In the genomic region with DNA sequence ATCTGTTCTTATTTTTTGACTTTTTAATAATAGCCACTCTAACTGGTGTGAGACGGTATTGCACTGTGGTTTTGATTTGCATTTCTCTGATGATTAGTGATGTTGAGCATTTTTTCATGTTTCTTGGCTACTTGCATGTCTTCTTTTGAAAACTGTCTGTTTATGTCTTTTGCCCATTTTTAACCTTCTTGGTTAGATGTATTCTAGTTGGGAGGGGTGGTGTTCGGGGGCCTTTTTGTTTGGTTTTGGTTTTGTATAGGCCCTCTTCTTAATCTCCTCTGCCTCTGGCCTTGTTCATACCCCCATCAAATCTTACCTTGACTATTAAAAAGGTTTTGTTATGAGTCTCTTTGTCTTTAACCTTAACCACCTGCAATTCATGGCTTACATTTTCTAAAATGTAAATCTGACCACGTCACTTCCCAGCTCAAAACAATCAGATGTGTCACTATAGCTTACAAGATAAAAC, we compare ENCODE assay signal across 28 cellular contexts.
A peak's percentile ranks its signal among the peaks of the same experiment; 100 is the strongest.
DNase-seq lines count a peak whose midpoint lies in the region; ATAC-seq, FAIRE-seq and TF ChIP-seq lines count a peak whose summit lies in the region.
"Had no signal": no experiment of that assay in that cellular context is flagged by ENCODE, and none has a peak within 500 bp of the region (broad histone marks: within the 10 kb centered on the region; RNA-seq: fewer than 3 reads in every experiment).

No MANE protein-coding gene starts in this region.

- H3K4me3 Mint-ChIP-seq in type B pancreatic cell: no peak overlapping the region
- H3K4me3 Mint-ChIP-seq: activated naive CD4-positive, alpha-beta T cell treated with anti-CD3 and anti-CD28 coated beads for 36 hours; activated T-cell treated with anti-CD3 and anti-CD28 coated beads, Interleukin-2, amount 50 U/mL, for 24 hours; natural killer cell had no signal

- no peaks in the 10 kb centered on the region for H3K36me3 ChIP-seq in DOHH2 (ENCODE audit: control insufficient read depth, low read length)
- no peaks in the 10 kb centered on the region for H3K36me3 ChIP-seq in OCI-LY3 (replicated peaks; ENCODE audit: low read depth, low read length)
- H3K36me3 ChIP-seq: heart right ventricle, pancreas, thoracic aorta had no signal

- TF ChIP-seq CTCF in DOHH2 (IDR thresholded peaks at IDR 0.05; ENCODE audit: low read depth, low read length, poor library complexity, severe bottlenecking): no peak
- no peak for TF ChIP-seq CTCF in OCI-LY3 (IDR thresholded peaks at IDR 0.05; ENCODE audit: low read depth, low read length)
- no peak for TF ChIP-seq CTCF in type B pancreatic cell (conservative IDR thresholded peaks at IDR 0.05)

- H3K4me1 ChIP-seq in DOHH2 (ENCODE audit: control insufficient read depth, low read length): peaks cover 9% of the 10 kb centered on the region
- peaks cover 9% of the 10 kb centered on the region for H3K4me1 ChIP-seq in OCI-LY3 (ENCODE audit: low read length)
- H3K4me1 ChIP-seq: heart right ventricle, pancreas had no signal

- H3K27me3 Mint-ChIP-seq in type B pancreatic cell: no peaks in the 10 kb centered on the region

- H3K9me2 ChIP-seq in DOHH2 (replicated peaks; ENCODE audit: control insufficient read depth, low read length): no peaks in the 10 kb centered on the region

- peak overlapping the region; percentile 2; the same call in 1 of the 2 replicates for H2AFZ ChIP-seq in OCI-LY3 (ENCODE audit: low read depth, low read length)

- no peaks in the 10 kb centered on the region for H3K36me3 Mint-ChIP-seq in type B pancreatic cell
- H3K36me3 Mint-ChIP-seq: natural killer cell had no signal

- H3K27me3 ChIP-seq in DOHH2 (ENCODE audit: control insufficient read depth, low read length): no peaks in the 10 kb centered on the region
- no peaks in the 10 kb centered on the region for H3K27me3 ChIP-seq in OCI-LY3 (ENCODE audit: low read depth, low read length)
- H3K27me3 ChIP-seq: heart right ventricle, pancreas had no signal

- H4K20me1 ChIP-seq in DOHH2 (ENCODE audit: control insufficient read depth, insufficient read depth, low read depth, low read length) (no peaks in the 10 kb centered on the region), OCI-LY3 (ENCODE audit: insufficient read depth, low read length) (no peaks in the 10 kb centered on the region)

- ATAC-seq in HG02798 (IDR thresholded peaks at IDR 0.05; ENCODE audit: poor library complexity, unreplicated experiment) (peak; percentile 52), HG03469 (IDR thresholded peaks at IDR 0.05; ENCODE audit: unreplicated experiment) (no peak)
- ATAC-seq: heart right ventricle, natural killer cell, pancreas, sciatic nerve had no signal

- H3K9me3 ChIP-seq in DOHH2 (ENCODE audit: control insufficient read depth, insufficient read depth, low read length): no peaks in the 10 kb centered on the region
- no peaks in the 10 kb centered on the region for H3K9me3 ChIP-seq in OCI-LY3 (ENCODE audit: insufficient read depth, low read length)
- H3K9me3 ChIP-seq: heart right ventricle, pancreas, thoracic aorta had no signal

- H3K27ac ChIP-seq in DOHH2 (ENCODE audit: low read depth, low read length) (no peak overlapping the region), OCI-LY3 (ENCODE audit: low read length) (no peak overlapping the region)
- H3K27ac ChIP-seq: heart right ventricle, HL-60, pancreas, thoracic aorta had no signal

- 0 out of 2 replicates have a peak overlapping the region, but pooled peaks have one; percentile 2 for H3K4me3 ChIP-seq in DOHH2 (ENCODE audit: low read length)
- H3K4me3 ChIP-seq in OCI-LY3 (ENCODE audit: low read length): no peak overlapping the region
- H3K4me3 ChIP-seq: heart right ventricle, pancreas, thoracic aorta had no signal

- H3K27ac Mint-ChIP-seq in type B pancreatic cell: no peak overlapping the region
- H3K27ac Mint-ChIP-seq: activated naive CD4-positive, alpha-beta T cell treated with anti-CD3 and anti-CD28 coated beads for 36 hours; activated T-cell treated with anti-CD3 and anti-CD28 coated beads, Interleukin-2, amount 50 U/mL, for 24 hours; natural killer cell had no signal

- FAIRE-seq in GM18507 (lab: Jason Lieb, UNC) (peak; percentile 71), frontal cortex (lab: Jason Lieb, UNC) (no peak)
- FAIRE-seq: endothelial cell of umbilical vein, pancreas had no signal

- H3K4me1 Mint-ChIP-seq in type B pancreatic cell (ENCODE audit: unreplicated experiment): no peaks in the 10 kb centered on the region
- H3K4me1 Mint-ChIP-seq: natural killer cell had no signal

- H3K79me2 ChIP-seq in DOHH2 (ENCODE audit: control insufficient read depth, low read length) (no peaks in the 10 kb centered on the region), OCI-LY3 (ENCODE audit: low read length) (no peaks in the 10 kb centered on the region)

- H3K9ac ChIP-seq in OCI-LY3 (ENCODE audit: low read length): no peak overlapping the region

- no peak for DNase-seq in GM18507 (ENCODE audit: extremely low spot score, insufficient read length, low read depth)
- no peak for DNase-seq in type B pancreatic cell (ENCODE audit: extremely low spot score, unreplicated experiment)
- DNase-seq in D341Med (ENCODE audit: low spot score): no peak
- DNase-seq in frontal cortex (ENCODE audit: low spot score in 2 of 2): no peak
- DNase-seq: ACHN; activated naive CD4-positive, alpha-beta T cell treated with anti-CD3 and anti-CD28 coated beads for 36 hours; activated T-cell treated with anti-CD3 and anti-CD28 coated beads, Interleukin-2, amount 50 U/mL, for 24 hours; C1 segment of cervical spinal cord; dermis blood vessel endothelial cell; GDM1; heart right ventricle; IMR-90; natural killer cell; NCI-H1436; NCI-H2171; NCI-H69; OCI-M1; pancreas; SIG-M5; T-helper 1 cell had no signal

- H3K4me2 ChIP-seq in DOHH2 (ENCODE audit: low read length) (peak overlapping the region; percentile 28), OCI-LY3 (ENCODE audit: low read length) (peak overlapping the region; percentile 11; the same call in 1 of the 2 replicates)

- H3F3A ChIP-seq in DOHH2 (ENCODE audit: control insufficient read depth, insufficient read depth): no peaks in the 10 kb centered on the region

- no peaks in the 10 kb centered on the region for H3K9me3 Mint-ChIP-seq in type B pancreatic cell
- H3K9me3 Mint-ChIP-seq: activated naive CD4-positive, alpha-beta T cell treated with anti-CD3 and anti-CD28 coated beads for 36 hours; activated T-cell treated with anti-CD3 and anti-CD28 coated beads, Interleukin-2, amount 50 U/mL, for 24 hours; natural killer cell had no signal
